ENCODE assay signal across 13 cellular contexts in the genomic region with DNA sequence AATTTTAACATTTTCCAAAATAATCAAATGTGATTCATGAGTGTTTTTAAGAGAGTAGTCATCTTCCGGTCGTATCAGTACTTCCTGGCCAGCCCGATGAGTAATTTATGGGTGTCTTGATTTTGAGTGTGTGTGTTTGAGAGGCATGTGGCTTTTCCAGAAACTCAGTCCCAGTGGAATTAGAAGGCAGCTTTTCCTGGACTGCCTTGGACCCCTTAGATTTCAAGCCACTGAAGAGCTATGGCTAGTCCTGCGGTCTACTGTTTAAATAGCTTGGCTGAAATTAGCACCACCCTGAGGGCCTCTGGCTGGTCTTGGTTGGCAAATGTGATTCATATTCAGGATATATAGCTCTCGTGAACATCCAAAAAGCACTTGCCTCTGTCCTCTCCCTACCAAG. TPM values are rescaled to one million over a fixed set of nuclear protein-coding genes. Genes with fewer than 3 reads are reported as not detected.
DNase-seq lines count a peak whose midpoint lies in the region; ATAC-seq and TF ChIP-seq lines count a peak whose summit lies in the region.
"Had no signal": no experiment of that assay in that cellular context is flagged by ENCODE, and none has a peak within 500 bp of the region (broad histone marks: within the 10 kb centered on the region; RNA-seq: fewer than 3 reads in every experiment).

No MANE protein-coding gene starts in this region.

- H3K27me3 ChIP-seq in osteoblast (ENCODE audit: insufficient read depth, low read length) (no peaks in the 10 kb centered on the region), sigmoid colon (no peaks in the 10 kb centered on the region)

- H3K36me3 ChIP-seq in osteoblast (ENCODE audit: insufficient read depth, low read length), result peaks cover 26% of the 10 kb centered on the region
- H3K36me3 ChIP-seq in sigmoid colon, result no peaks in the 10 kb centered on the region

- H3K9me3 ChIP-seq in osteoblast (ENCODE audit: low read depth, low read length) (no peaks in the 10 kb centered on the region), sigmoid colon (no peaks in the 10 kb centered on the region)

- H2AFZ ChIP-seq in osteoblast (ENCODE audit: low read length), result no peak overlapping the region

- WGBS in sigmoid colon, 2 donors, result 71 to 75% methylated on average over 5 of the region's 5 CpGs

- H3K4me3 ChIP-seq in osteoblast (ENCODE audit: insufficient read depth, low read length) (peak overlapping the region; percentile 35), sigmoid colon (no peak overlapping the region)
- H3K4me3 ChIP-seq: GM12878 had no signal

- DNase-seq in Caki2 (ENCODE audit: low read depth) (peak; percentile 40), NCI-H226 (peak; percentile 75), dermis blood vessel endothelial cell (peak; percentile 62), osteoblast (ENCODE audit: insufficient read length, low spot score, missing footprints) (peak; percentile 81), activated gamma-delta T cell (lab: John Stamatoyannopoulos, UW) (no peak), sigmoid colon (no peak)
- DNase-seq in activated CD4-positive, CD25-positive, alpha-beta regulatory T cell treated with anti-CD3 and anti-CD28 coated beads, Interleukin-2, amount 50 U/mL, for 72 hours, result no peak
- DNase-seq: activated naive CD8-positive, alpha-beta T cell treated with anti-CD3 and anti-CD28 coated beads, Interleukin-2, amount 50 U/mL, for 24 hours; NCI-H1092 treated with DMSO at 0.1 percent for 48 hours; NCI-H524 had no signal

- peak overlapping the region; percentile 58 for H3K4me2 ChIP-seq in osteoblast (ENCODE audit: insufficient read depth, low read length)

- no peaks in the 10 kb centered on the region for H4K20me1 ChIP-seq in osteoblast (ENCODE audit: insufficient read depth, low read length)

- intact Hi-C loops in sigmoid colon (cut with DNase I), result no loop called here

- H3K79me2 ChIP-seq in osteoblast (ENCODE audit: insufficient read depth, low read length), result no peaks in the 10 kb centered on the region

- TF ChIP-seq POLR2A in sigmoid colon (IDR thresholded peaks at IDR 0.05), result no peak

- no peak for ATAC-seq in HG02623 (IDR thresholded peaks at IDR 0.05; ENCODE audit: unreplicated experiment)
- ATAC-seq: activated naive CD8-positive, alpha-beta T cell treated with anti-CD3 and anti-CD28 coated beads, Interleukin-2, amount 50 U/mL, for 24 hours; GM12878; stimulated activated memory B cell treated with anti-CD40 and anti-IgM and Interleukin-4, amounts not matched to agents 10 μg/mL and 1 μg/mL and 100 μg/mL, for 72 hours had no signal

- TF ChIP-seq EP300 in sigmoid colon (IDR thresholded peaks at IDR 0.05), result no peak

- in situ Hi-C loops in Caki2 (cut with HindIII; ENCODE audit: low pct_unique_long_range_greater_than_20kb, low sequenced_read_pairs), result no loop called here

- TF ChIP-seq CTCF in osteoblast (IDR thresholded peaks at IDR 0.05; ENCODE audit: extremely low read depth, low read depth, low read length), result no peak
- TF ChIP-seq CTCF in sigmoid colon (IDR thresholded peaks at IDR 0.05), result no peak

- H3K4me1 ChIP-seq in osteoblast (ENCODE audit: insufficient read depth, low read length) (peaks cover 46% of the 10 kb centered on the region), sigmoid colon (no peaks in the 10 kb centered on the region)

- H3K27ac ChIP-seq in osteoblast (ENCODE audit: low read depth, low read length) (peak overlapping the region; percentile 98), sigmoid colon (no peak overlapping the region)

RNA-seq across cellular contexts. Expression of a gene that starts 59.4 kb away (rescaled TPM):
- 37.4 and 45.6 TPM in 2 replicates for total RNA-seq in Caki2 (2014; rRNA removed; shearing (Covaris generic); ENCODE audit: low replicate concordance)
- total RNA-seq in dermis blood vessel endothelial cell (3.1 and 7.6 TPM in 2 replicates), osteoblast (74.6 and 76.4 TPM in 2 replicates), sigmoid colon (1 to 10 TPM; 1.3 to 1.9 (median 1.6) TPM)
- polyA plus RNA-seq in sigmoid colon, result 100 to 1,000 TPM in 1 of 3 donors, 10 to 100 TPM in 2; 39.6 to 118 (median 57.3) TPM

Comparison
In these comparisons a context has a peak if more than half of its experiments do, and no peak if none do; other contexts are left out.
1. DNase-seq: peak in Caki2 (single experiment), NCI-H226 (single experiment), dermis blood vessel endothelial cell (single experiment) and osteoblast (single experiment); none in activated gamma-delta T cell (single experiment), activated CD4-positive, CD25-positive, alpha-beta regulatory T cell treated with anti-CD3 and anti-CD28 coated beads, Interleukin-2, amount 50 U/mL, for 72 hours (single experiment) and sigmoid colon (single experiment).